8 cellular contexts compared by ENCODE assay signal in the genomic region with DNA sequence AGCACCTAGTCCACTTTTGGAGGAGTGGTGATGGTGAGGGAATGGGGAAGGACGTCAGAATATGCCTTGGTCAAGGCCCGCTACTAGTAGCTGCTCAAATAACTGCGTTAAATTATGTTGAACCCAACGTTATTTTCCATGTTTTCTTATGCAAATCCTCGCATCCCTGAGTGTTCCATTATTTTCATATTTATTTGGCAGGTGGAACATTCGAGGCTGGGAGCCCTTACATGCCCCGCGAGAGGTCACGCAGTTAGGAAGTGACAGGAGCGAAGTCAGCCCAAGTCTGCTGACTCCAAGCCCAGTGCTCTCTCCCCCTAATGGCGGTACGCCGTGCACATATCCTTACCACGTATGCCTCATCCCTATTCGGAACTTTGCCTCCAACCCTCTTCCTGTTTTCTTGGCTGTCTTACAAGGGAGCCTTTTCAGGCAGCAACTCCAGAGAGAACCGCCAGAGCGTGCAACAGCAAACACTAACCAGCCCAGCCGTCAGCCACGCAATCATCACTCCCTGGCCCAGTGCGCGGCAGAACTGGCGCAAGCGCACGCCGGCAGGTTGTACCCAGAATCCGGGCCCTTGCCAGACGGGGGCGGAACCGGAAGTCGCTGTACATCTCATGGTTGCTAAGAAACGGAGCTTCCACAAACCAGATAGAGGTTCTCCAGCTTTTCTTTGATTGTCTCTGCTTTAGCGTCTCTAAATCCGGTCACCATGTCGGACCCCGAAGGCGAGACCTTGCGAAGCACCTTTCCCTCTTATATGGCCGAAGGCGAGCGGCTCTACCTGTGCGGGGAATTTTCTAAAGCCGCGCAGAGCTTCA. TPM values are rescaled to one million over a fixed set of nuclear protein-coding genes. Genes with fewer than 3 reads are reported as not detected.
DNase-seq lines count a peak whose midpoint lies in the region; ATAC-seq and TF ChIP-seq lines count a peak whose summit lies in the region.

A gene with protein sequence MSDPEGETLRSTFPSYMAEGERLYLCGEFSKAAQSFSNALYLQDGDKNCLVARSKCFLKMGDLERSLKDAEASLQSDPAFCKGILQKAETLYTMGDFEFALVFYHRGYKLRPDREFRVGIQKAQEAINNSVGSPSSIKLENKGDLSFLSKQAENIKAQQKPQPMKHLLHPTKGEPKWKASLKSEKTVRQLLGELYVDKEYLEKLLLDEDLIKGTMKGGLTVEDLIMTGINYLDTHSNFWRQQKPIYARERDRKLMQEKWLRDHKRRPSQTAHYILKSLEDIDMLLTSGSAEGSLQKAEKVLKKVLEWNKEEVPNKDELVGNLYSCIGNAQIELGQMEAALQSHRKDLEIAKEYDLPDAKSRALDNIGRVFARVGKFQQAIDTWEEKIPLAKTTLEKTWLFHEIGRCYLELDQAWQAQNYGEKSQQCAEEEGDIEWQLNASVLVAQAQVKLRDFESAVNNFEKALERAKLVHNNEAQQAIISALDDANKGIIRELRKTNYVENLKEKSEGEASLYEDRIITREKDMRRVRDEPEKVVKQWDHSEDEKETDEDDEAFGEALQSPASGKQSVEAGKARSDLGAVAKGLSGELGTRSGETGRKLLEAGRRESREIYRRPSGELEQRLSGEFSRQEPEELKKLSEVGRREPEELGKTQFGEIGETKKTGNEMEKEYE (plus strand): TSS at position 609 of the 824 bp plus-strand sequence. CDS start 107 bp downstream, at position 716.

- no peaks in the 10 kb centered on the region for H3K9me3 Mint-ChIP-seq in activated naive CD8-positive, alpha-beta T cell (ENCODE audit: low read depth)
- no peaks in the 10 kb centered on the region for H3K9me3 Mint-ChIP-seq in osteocyte (ENCODE audit: unreplicated experiment)

- H3K4me3 ChIP-seq in thymus (ENCODE audit: low read length) = peak within 1 kb of the TSS; percentile 61

- peak within 1 kb of the TSS; percentile 69 for H3K27ac ChIP-seq in thymus (ENCODE audit: low read depth)

- intact Hi-C loops in head of caudate nucleus (cut with DNase I) = no loop called here

- DNase-seq in NCI-H1092 treated with DMSO at 0.1 percent for 48 hours (lab: John Stamatoyannopoulos, UW) (peak; percentile 93), head of caudate nucleus (peak; percentile 93 to 98 (median 96)), osteocyte (ENCODE audit: extremely low spot score, unreplicated experiment) (peak; percentile 99)

- peaks cover 2% of the 10 kb centered on the region for H3K36me3 Mint-ChIP-seq in activated naive CD8-positive, alpha-beta T cell
- H3K36me3 Mint-ChIP-seq in osteocyte (ENCODE audit: unreplicated experiment) = no peaks in the 10 kb centered on the region

- peak; percentile 92 for ATAC-seq in HG02610 (IDR thresholded peaks at IDR 0.05; ENCODE audit: unreplicated experiment)
- peak; percentile 99 for ATAC-seq in SK-N-SH treated with all-trans-retinoic acid at 6 μM for 48 hours

- H3K27ac Mint-ChIP-seq in activated naive CD8-positive, alpha-beta T cell = peak within 1 kb of the TSS; percentile 99
- peak within 1 kb of the TSS; percentile 97 for H3K27ac Mint-ChIP-seq in osteocyte (ENCODE audit: unreplicated experiment)

- peaks cover 23% of the 10 kb centered on the region for H3K4me1 Mint-ChIP-seq in activated naive CD8-positive, alpha-beta T cell (ENCODE audit: low read depth)
- H3K4me1 Mint-ChIP-seq in osteocyte (ENCODE audit: unreplicated experiment) = peaks cover 13% of the 10 kb centered on the region

- no peaks in the 10 kb centered on the region for H3K27me3 ChIP-seq in thymus (ENCODE audit: control insufficient read depth, insufficient read depth)

- no peaks in the 10 kb centered on the region for H3K9me3 ChIP-seq in thymus (ENCODE audit: control insufficient read depth)

- TF ChIP-seq CTCF in osteocyte (IDR thresholded peaks at IDR 0.05) = peak; percentile 52

- peak; percentile 90 for TF ChIP-seq POLR2A in GM10847 (IDR thresholded peaks at IDR 0.05; ENCODE audit: extremely low read depth, insufficient read length)

- H3K36me3 ChIP-seq in thymus (ENCODE audit: control insufficient read depth, insufficient read depth) = no peaks in the 10 kb centered on the region

- no peaks in the 10 kb centered on the region for H3K27me3 Mint-ChIP-seq in activated naive CD8-positive, alpha-beta T cell
- H3K27me3 Mint-ChIP-seq in osteocyte (ENCODE audit: unreplicated experiment) = no peaks in the 10 kb centered on the region

- H3K4me3 Mint-ChIP-seq in activated naive CD8-positive, alpha-beta T cell = peak within 1 kb of the TSS; percentile 99
- H3K4me3 Mint-ChIP-seq in osteocyte (ENCODE audit: unreplicated experiment) = peak within 1 kb of the TSS; percentile 90

- 4% methylated on average over 43 of the region's 43 CpGs for WGBS in thymus

- H3K4me1 ChIP-seq in thymus (ENCODE audit: control insufficient read depth, insufficient read depth, low read length) = peaks cover 4% of the 10 kb centered on the region

TF ChIP-seq in SK-N-SH treated with all-trans-retinoic acid at 6 μM for 48 hours, 23 proteins besides CTCF, POLR2A, EP300 and RAD21:
- TF ChIP-seq RARB (CRISPR knock-in tag; IDR thresholded peaks at IDR 0.05) (no peak), ZNF8 (CRISPR knock-in tag; IDR thresholded peaks at IDR 0.05) (peak; percentile 100), ZFP3 (CRISPR knock-in tag; IDR thresholded peaks at IDR 0.05) (no peak), GLIS3 (CRISPR knock-in tag; IDR thresholded peaks at IDR 0.05) (no peak)
- TF ChIP-seq, protein P1, sequence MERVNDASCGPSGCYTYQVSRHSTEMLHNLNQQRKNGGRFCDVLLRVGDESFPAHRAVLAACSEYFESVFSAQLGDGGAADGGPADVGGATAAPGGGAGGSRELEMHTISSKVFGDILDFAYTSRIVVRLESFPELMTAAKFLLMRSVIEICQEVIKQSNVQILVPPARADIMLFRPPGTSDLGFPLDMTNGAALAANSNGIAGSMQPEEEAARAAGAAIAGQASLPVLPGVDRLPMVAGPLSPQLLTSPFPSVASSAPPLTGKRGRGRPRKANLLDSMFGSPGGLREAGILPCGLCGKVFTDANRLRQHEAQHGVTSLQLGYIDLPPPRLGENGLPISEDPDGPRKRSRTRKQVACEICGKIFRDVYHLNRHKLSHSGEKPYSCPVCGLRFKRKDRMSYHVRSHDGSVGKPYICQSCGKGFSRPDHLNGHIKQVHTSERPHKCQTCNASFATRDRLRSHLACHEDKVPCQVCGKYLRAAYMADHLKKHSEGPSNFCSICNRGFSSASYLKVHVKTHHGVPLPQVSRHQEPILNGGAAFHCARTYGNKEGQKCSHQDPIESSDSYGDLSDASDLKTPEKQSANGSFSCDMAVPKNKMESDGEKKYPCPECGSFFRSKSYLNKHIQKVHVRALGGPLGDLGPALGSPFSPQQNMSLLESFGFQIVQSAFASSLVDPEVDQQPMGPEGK (CRISPR knock-in tag; IDR thresholded peaks at IDR 0.05; ENCODE audit: borderline replicate concordance) = no peak
- TF ChIP-seq, protein P2, sequence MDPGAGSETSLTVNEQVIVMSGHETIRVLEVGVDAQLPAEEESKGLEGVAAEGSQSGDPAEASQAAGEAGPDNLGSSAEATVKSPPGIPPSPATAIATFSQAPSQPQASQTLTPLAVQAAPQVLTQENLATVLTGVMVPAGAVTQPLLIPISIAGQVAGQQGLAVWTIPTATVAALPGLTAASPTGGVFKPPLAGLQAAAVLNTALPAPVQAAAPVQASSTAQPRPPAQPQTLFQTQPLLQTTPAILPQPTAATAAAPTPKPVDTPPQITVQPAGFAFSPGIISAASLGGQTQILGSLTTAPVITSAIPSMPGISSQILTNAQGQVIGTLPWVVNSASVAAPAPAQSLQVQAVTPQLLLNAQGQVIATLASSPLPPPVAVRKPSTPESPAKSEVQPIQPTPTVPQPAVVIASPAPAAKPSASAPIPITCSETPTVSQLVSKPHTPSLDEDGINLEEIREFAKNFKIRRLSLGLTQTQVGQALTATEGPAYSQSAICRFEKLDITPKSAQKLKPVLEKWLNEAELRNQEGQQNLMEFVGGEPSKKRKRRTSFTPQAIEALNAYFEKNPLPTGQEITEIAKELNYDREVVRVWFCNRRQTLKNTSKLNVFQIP (CRISPR knock-in tag; IDR thresholded peaks at IDR 0.05; ENCODE audit: borderline replicate concordance, low read depth) = no peak

RNA-seq across cellular contexts. Expression of the gene that starts here (rescaled TPM):
- 1.9 and 2.5 TPM in 2 replicates for total RNA-seq in osteocyte
- 1.4 TPM for polyA plus RNA-seq in thymus

Comparison
In these comparisons a context has a peak if more than half of its experiments do, and no peak if none do; other contexts are left out.
1. Peak in every context shown above with its lines: DNase-seq, ATAC-seq, H3K4me3 ChIP-seq and H3K27ac ChIP-seq.